ENCODE assay signal across 13 cellular contexts in the genomic region with DNA sequence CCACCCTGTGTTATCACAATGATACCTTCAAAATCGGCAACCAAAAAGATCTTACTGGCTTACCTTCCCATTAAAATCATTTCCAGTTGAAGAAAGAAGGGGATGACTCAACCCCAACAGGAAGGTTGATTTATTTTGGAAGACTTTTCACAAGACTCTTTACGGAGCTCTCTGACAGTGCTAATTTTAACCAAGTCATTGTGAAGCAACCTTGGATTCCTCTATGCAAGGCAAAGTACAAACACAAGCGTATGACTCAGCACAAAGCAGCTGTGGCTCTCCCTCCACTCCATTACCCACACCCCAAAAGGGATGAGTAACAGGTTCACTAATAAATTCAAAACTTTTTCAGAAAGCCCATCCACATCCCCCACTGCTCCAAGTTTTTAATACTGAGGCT.
DNase-seq lines count a peak whose midpoint lies in the region; ATAC-seq, FAIRE-seq and TF ChIP-seq lines count a peak whose summit lies in the region.
"Had no signal": no experiment of that assay in that cellular context is flagged by ENCODE, and none has a peak within 500 bp of the region (broad histone marks: within the 10 kb centered on the region; RNA-seq: fewer than 3 reads in every experiment).

No MANE protein-coding gene starts in this region.

- no peak overlapping the region for H3K4me3 ChIP-seq in keratinocyte (ENCODE audit: control insufficient read depth in 2 of 3, extremely low read depth in 1 of 3, insufficient read depth in 2 of 3, low read depth in 1 of 3, low read length in 3 of 3)

- no peak overlapping the region for H2AFZ ChIP-seq in keratinocyte (ENCODE audit: control insufficient read depth, low read length)

- H3K9me3 ChIP-seq in keratinocyte (ENCODE audit: control insufficient read depth, low read depth, low read length) = no peaks in the 10 kb centered on the region

- H3K36me3 ChIP-seq in keratinocyte (ENCODE audit: control insufficient read depth in 2 of 2, extremely low read depth in 1 of 2, insufficient read depth in 2 of 2, low read length in 2 of 2) = no peaks in the 10 kb centered on the region

- dilution Hi-C loops in keratinocyte (cut with MboI; ENCODE audit: extremely low pct_ligation_motif_present, low sequenced_read_pairs) = no loop called here

- no peaks in the 10 kb centered on the region for H3K4me1 ChIP-seq in keratinocyte (ENCODE audit: control insufficient read depth, extremely low read depth, insufficient read depth, low read length)

- no peak overlapping the region for H3K27ac ChIP-seq in keratinocyte (ENCODE audit: control insufficient read depth, insufficient read depth, low read length)

- ATAC-seq in HG02938 (IDR thresholded peaks at IDR 0.05; ENCODE audit: unreplicated experiment) = no peak
- ATAC-seq: natural killer cell had no signal

- H3K79me2 ChIP-seq in keratinocyte (ENCODE audit: control insufficient read depth, insufficient read depth, low read length) = no peaks in the 10 kb centered on the region

- TF ChIP-seq CTCF in keratinocyte (optimal IDR thresholded peaks at IDR 0.05 in 1 of 3, IDR thresholded peaks at IDR 0.05 in 1 of 3, conservative IDR thresholded peaks at IDR 0.05 in 1 of 3; ENCODE audit: extremely low read depth in 1 of 3, insufficient read depth in 2 of 3, low read length in 3 of 3) = no peak

- H3K4me2 ChIP-seq in keratinocyte (ENCODE audit: control insufficient read depth, extremely low read depth, insufficient read depth, low read depth, low read length) = no peak overlapping the region

- no peaks in the 10 kb centered on the region for H4K20me1 ChIP-seq in keratinocyte (ENCODE audit: control insufficient read depth, extremely low read depth, insufficient read depth, low read length)

- DNase-seq in AG08396 (ENCODE audit: low spot score) = peak; percentile 47
- DNase-seq in Kasumi-1 (lab: John Stamatoyannopoulos, UW) = peak; percentile 14 to 26
- DNase-seq in astrocyte of the hippocampus (ENCODE audit: low read depth, low spot score) = peak; percentile 75
- peak; percentile 28 for DNase-seq in keratinocyte (ENCODE audit: low read depth, low spot score)
- DNase-seq in dermis blood vessel endothelial cell = no peak
- DNase-seq in foreskin melanocyte = no peak
- DNase-seq in SK-N-DZ (ENCODE audit: low spot score) = no peak
- DNase-seq: activated T-cell treated with anti-CD3 and anti-CD28 coated beads, Interleukin-2, amount 50 U/mL, for 48 hours; CD4-positive, CD25-positive, alpha-beta regulatory T cell; natural killer cell; NCI-H1092 treated with DMSO at 0.1 percent for 48 hours had no signal

- H3K9ac ChIP-seq in keratinocyte (ENCODE audit: control insufficient read depth, extremely low read depth, insufficient read depth, low read length) = no peak overlapping the region

- no peak for FAIRE-seq in keratinocyte (lab: Jason Lieb, UNC)
- FAIRE-seq: TTC549 had no signal

- no peaks in the 10 kb centered on the region for H3K9me1 ChIP-seq in keratinocyte (ENCODE audit: control insufficient read depth, extremely low read depth, insufficient read depth, low read length)

- H3K27me3 ChIP-seq in keratinocyte (ENCODE audit: control insufficient read depth, extremely low read depth, insufficient read depth, low read length) = no peaks in the 10 kb centered on the region

Comparison
In these comparisons a context has a peak if more than half of its experiments do, and no peak if none do; other contexts are left out.
1. DNase-seq: peak in AG08396 (single experiment), Kasumi-1 (2 of 2), astrocyte of the hippocampus (single experiment) and keratinocyte (single experiment); none in dermis blood vessel endothelial cell (single experiment), foreskin melanocyte (single experiment) and SK-N-DZ (single experiment).